In genomic region chr18:8960740-8961657, GRCh38 we compare ENCODE assay signal across 14 cellular contexts.
DNase-seq lines count a peak whose midpoint lies in the region; ATAC-seq, FAIRE-seq and TF ChIP-seq lines count a peak whose summit lies in the region.
"Had no signal": no experiment of that assay in that cellular context is flagged by ENCODE, and none has a peak within 500 bp of the region (broad histone marks: within the 10 kb centered on the region; RNA-seq: fewer than 3 reads in every experiment).

No MANE protein-coding gene starts in this region.

- ATAC-seq in GM18867 (IDR thresholded peaks at IDR 0.05; ENCODE audit: unreplicated experiment): no peak
- no peak for ATAC-seq in GM18519 (IDR thresholded peaks at IDR 0.05; ENCODE audit: low FRiP score, unreplicated experiment)
- ATAC-seq: stimulated activated memory B cell treated with anti-CD40 and anti-IgM and Interleukin-4, amounts not matched to agents 10 μg/mL and 1 μg/mL and 100 μg/mL, for 72 hours had no signal

- H3K27me3 ChIP-seq in GM23248 (replicated peaks; ENCODE audit: insufficient read depth) (no peaks in the 10 kb centered on the region), SJSA1 (replicated peaks) (no peaks in the 10 kb centered on the region), trophoblast cell (ENCODE audit: insufficient read depth, low read length) (no peaks in the 10 kb centered on the region)
- H3K27me3 ChIP-seq: ascending aorta had no signal

- H3K9ac ChIP-seq in GM23248: peak overlapping the region; percentile 35
- H3K9ac ChIP-seq in trophoblast cell (ENCODE audit: low read length): no peak overlapping the region

- no peak for TF ChIP-seq POLR2A in GM12892 (IDR thresholded peaks at IDR 0.05; ENCODE audit: low read depth, low read length)

- H4K20me1 ChIP-seq in GM23248 (ENCODE audit: insufficient read depth): no peaks in the 10 kb centered on the region

- no peak overlapping the region for H4K91ac ChIP-seq in trophoblast cell (ENCODE audit: low read depth, low read length)

- H3K18ac ChIP-seq in trophoblast cell (ENCODE audit: low read length): no peak overlapping the region

- no peaks in the 10 kb centered on the region for H3K9me3 ChIP-seq in GM23248 (ENCODE audit: low read depth)
- no peaks in the 10 kb centered on the region; the same call in 1 of the 2 replicates for H3K9me3 ChIP-seq in SJSA1 (replicated peaks)
- H3K9me3 ChIP-seq in trophoblast cell (ENCODE audit: insufficient read depth, low read depth, low read length): peaks cover 2% of the 10 kb centered on the region
- H3K9me3 ChIP-seq: ascending aorta had no signal

- H2AFZ ChIP-seq in GM23248: peak overlapping the region; percentile 47; the same call in 1 of the 2 replicates
- no peak overlapping the region for H2AFZ ChIP-seq in trophoblast cell (ENCODE audit: insufficient read depth, low read length, poor library complexity)

- WGBS in GM23248 (ENCODE audit: low coverage in 1 of 2, low lambda C conversion rate in 2 of 2, missing lambda C conversion rate in 2 of 2), 2 experiments: 39 to 41% methylated on average over 10 of the region's 10 CpGs
- WGBS in trophoblast cell (ENCODE audit: extremely low coverage, insufficient coverage, insufficient read length): no CpG with 5 or more reads among the region's 10 CpGs

- no peaks in the 10 kb centered on the region for H3K79me2 ChIP-seq in GM23248 (ENCODE audit: insufficient read depth)
- no peaks in the 10 kb centered on the region for H3K79me2 ChIP-seq in trophoblast cell (ENCODE audit: control insufficient read depth, insufficient read depth, low read length, poor library complexity)

- H3K27ac ChIP-seq in GM23248: peak overlapping the region; percentile 69
- H3K27ac ChIP-seq in SJSA1: peak overlapping the region; percentile 52; the same call in 1 of the 2 replicates
- H3K27ac ChIP-seq in trophoblast cell (ENCODE audit: low read depth, low read length): no peak overlapping the region
- H3K27ac ChIP-seq: ascending aorta had no signal

- H4K8ac ChIP-seq in trophoblast cell (ENCODE audit: low read depth, low read length): no peak overlapping the region

- H3K9me2 ChIP-seq in GM23248 (ENCODE audit: insufficient read depth): no peaks in the 10 kb centered on the region

- H3K4ac ChIP-seq in trophoblast cell (ENCODE audit: low read depth, low read length): no peak overlapping the region

- H3K4me2 ChIP-seq in GM23248 (ENCODE audit: unreplicated experiment): peak overlapping the region; percentile 76
- H3K4me2 ChIP-seq in trophoblast cell (ENCODE audit: low read length): no peak overlapping the region

- no peak overlapping the region for H2BK120ac ChIP-seq in trophoblast cell (ENCODE audit: insufficient read depth, low read length, poor library complexity)

- H3K4me1 ChIP-seq in GM23248 (ENCODE audit: insufficient read depth) (peaks cover 17% of the 10 kb centered on the region), SJSA1 (replicated peaks) (peaks cover 16% of the 10 kb centered on the region), trophoblast cell (ENCODE audit: control insufficient read depth in 1 of 2, insufficient read depth in 2 of 2, low read length in 2 of 2) (peaks cover 0 to 6% of the 10 kb centered on the region in 2 experiments)
- H3K4me1 ChIP-seq: ascending aorta had no signal

- H3K4me3 ChIP-seq in GM23248: peak overlapping the region; percentile 38; the same call in 1 of the 2 replicates
- H3K4me3 ChIP-seq in SJSA1: no peak overlapping the region
- H3K4me3 ChIP-seq in trophoblast cell (ENCODE audit: low read depth, low read length): no peak overlapping the region
- H3K4me3 ChIP-seq: ascending aorta had no signal

- H4K12ac ChIP-seq in trophoblast cell (ENCODE audit: low read depth, low read length): no peak overlapping the region

- no peak overlapping the region for H2BK12ac ChIP-seq in trophoblast cell (ENCODE audit: low read length)

- no peak overlapping the region for H2BK5ac ChIP-seq in trophoblast cell (ENCODE audit: low read depth, low read length, poor library complexity)

- H3K36me3 ChIP-seq in GM23248 (ENCODE audit: low read depth) (no peaks in the 10 kb centered on the region), SJSA1 (no peaks in the 10 kb centered on the region), trophoblast cell (ENCODE audit: control insufficient read depth in 1 of 2, insufficient read depth in 2 of 2, low read length in 2 of 2) (no peaks in the 10 kb centered on the region)
- H3K36me3 ChIP-seq: ascending aorta had no signal

- in situ Hi-C loops in GM23248 (cut with MboI): no loop called here

- H3F3A ChIP-seq in GM23248 (ENCODE audit: insufficient read depth): peaks cover 21% of the 10 kb centered on the region

- no peak overlapping the region for H3K14ac ChIP-seq in trophoblast cell (ENCODE audit: low read length)

- no peak for FAIRE-seq in GM12892 (lab: Jason Lieb, UNC)

- DNase-seq in GM23248: peak; percentile 88
- DNase-seq in SJSA1 (ENCODE audit: low read depth in 1 of 2, low spot score in 2 of 2): no peak
- DNase-seq in fibroblast of peridontal ligament (ENCODE audit: extremely low read depth): peak; percentile 69
- DNase-seq in trophoblast cell: peak; percentile 33 to 68
- DNase-seq in NOMO-1 (lab: John Stamatoyannopoulos, UW; ENCODE audit: unreplicated experiment in 2 of 2): no peak
- DNase-seq in GM12892 (ENCODE audit: insufficient read length): no peak
- DNase-seq: erythroblast, H7, Kasumi-1, RPMI8226 had no signal

- no peak overlapping the region for H3K23ac ChIP-seq in trophoblast cell (ENCODE audit: low read length)

- no peaks in the 10 kb centered on the region for H3K79me1 ChIP-seq in trophoblast cell (ENCODE audit: low read length)

- H2AK5ac ChIP-seq in trophoblast cell (ENCODE audit: low read length): no peak overlapping the region

Comparison
In these comparisons a context has a peak if more than half of its experiments do, and no peak if none do; other contexts are left out.
1. DNase-seq: peak in GM23248 (single experiment), fibroblast of peridontal ligament (single experiment) and trophoblast cell (2 of 2); none in SJSA1 (0 of 2), NOMO-1 (0 of 2) and GM12892 (single experiment).